Comparison of ENCODE assay signal across 19 cellular contexts in the genomic region with DNA sequence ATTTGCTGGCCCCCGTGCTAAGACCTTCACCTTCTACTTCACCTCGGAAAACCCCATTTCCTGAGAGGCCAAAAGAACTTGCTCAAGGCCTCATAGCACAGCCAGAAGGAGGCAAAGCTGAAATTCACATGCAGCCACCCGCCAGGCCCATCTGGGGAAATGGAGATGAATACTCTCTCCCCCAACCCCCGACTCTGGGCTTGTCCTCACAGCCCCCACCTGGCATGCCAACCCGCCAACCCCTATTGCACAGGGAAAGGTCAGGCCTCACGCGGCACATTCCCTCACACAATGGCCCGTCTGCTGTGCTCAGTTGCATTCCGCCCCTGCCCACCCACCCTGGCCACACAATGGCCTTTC. TPM values are rescaled to one million over a fixed set of nuclear protein-coding genes. Genes with fewer than 3 reads are reported as not detected.
A peak's percentile ranks its signal among the peaks of the same experiment; 100 is the strongest.
DNase-seq lines count a peak whose midpoint lies in the region; TF ChIP-seq lines count a peak whose summit lies in the region.
"Had no signal": no experiment of that assay in that cellular context is flagged by ENCODE, and none has a peak within 500 bp of the region (broad histone marks: within the 10 kb centered on the region; RNA-seq: fewer than 3 reads in every experiment).

No MANE protein-coding gene starts in this region.

- no peaks in the 10 kb centered on the region for H3K9me2 ChIP-seq in OCI-LY1 (ENCODE audit: low read depth, low read length)

- H3K4ac ChIP-seq in mesendoderm (ENCODE audit: low read depth, low read length): no peak overlapping the region

- no peak overlapping the region for H4K5ac ChIP-seq in mesendoderm (ENCODE audit: low read length)

- peak overlapping the region; percentile 42 for H3K56ac ChIP-seq in mesendoderm (ENCODE audit: low read length)

- no peak overlapping the region for H3K18ac ChIP-seq in mesendoderm (ENCODE audit: low read length)

- peak overlapping the region; percentile 66 for H3K9ac ChIP-seq in OCI-LY1 (ENCODE audit: low read length)
- no peak overlapping the region for H3K9ac ChIP-seq in mesendoderm (ENCODE audit: low read length)

- H3K4me3 ChIP-seq in GM06990 (replicated peaks; ENCODE audit: low read depth, low read length): no peak overlapping the region
- H3K4me3 ChIP-seq in OCI-LY1 (ENCODE audit: low read depth, low read length, poor library complexity, severe bottlenecking): peak overlapping the region; percentile 30
- H3K4me3 ChIP-seq in mesendoderm (ENCODE audit: low read length): no peak overlapping the region
- H3K4me3 ChIP-seq: cardiac muscle cell, gastroesophageal sphincter, lung, pancreas, uterus had no signal

- no peak overlapping the region for H4K8ac ChIP-seq in mesendoderm (ENCODE audit: low read depth, low read length)

- no peak overlapping the region for H2AK5ac ChIP-seq in mesendoderm (ENCODE audit: low read length)

- no peaks in the 10 kb centered on the region for H3F3A ChIP-seq in OCI-LY1 (ENCODE audit: insufficient read depth, low read length)

- H3K27me3 ChIP-seq in GM06990 (replicated peaks; ENCODE audit: control insufficient read depth, insufficient read depth, low read length) (no peaks in the 10 kb centered on the region), OCI-LY1 (ENCODE audit: insufficient read depth, low read length) (no peaks in the 10 kb centered on the region), mesendoderm (ENCODE audit: insufficient read depth, low read length, poor library complexity) (no peaks in the 10 kb centered on the region)
- H3K27me3 ChIP-seq: cardiac muscle cell, gastroesophageal sphincter, pancreas, uterus had no signal

- no peak for TF ChIP-seq CTCF in GM06990 (IDR thresholded peaks at IDR 0.05; ENCODE audit: insufficient read depth, low read length, poor library complexity, severe bottlenecking)
- TF ChIP-seq CTCF in OCI-LY1 (IDR thresholded peaks at IDR 0.05; ENCODE audit: low read length): no peak

- no peaks in the 10 kb centered on the region for H3K36me3 ChIP-seq in GM06990 (ENCODE audit: control insufficient read depth, insufficient read depth, low read length)
- H3K36me3 ChIP-seq in OCI-LY1 (ENCODE audit: insufficient read depth, low read length): no peaks in the 10 kb centered on the region
- no peaks in the 10 kb centered on the region for H3K36me3 ChIP-seq in mesendoderm (ENCODE audit: control insufficient read depth, insufficient read depth, low read length)
- H3K36me3 ChIP-seq: cardiac muscle cell, gastroesophageal sphincter, pancreas, uterus had no signal

- H3K27ac ChIP-seq in OCI-LY1 (ENCODE audit: low read depth, low read length, poor library complexity, severe bottlenecking): peak overlapping the region; percentile 96
- no peak overlapping the region for H3K27ac ChIP-seq in mesendoderm (ENCODE audit: low read depth, low read length)
- H3K27ac ChIP-seq: cardiac muscle cell, pancreas had no signal

- H3K23ac ChIP-seq in mesendoderm (ENCODE audit: low read length): no peak overlapping the region

- no peaks in the 10 kb centered on the region for H3K79me1 ChIP-seq in mesendoderm (ENCODE audit: low read length)

- no peak overlapping the region for H2BK15ac ChIP-seq in mesendoderm (replicated peaks; ENCODE audit: low read depth)

- H4K20me1 ChIP-seq in OCI-LY1 (ENCODE audit: insufficient read depth, low read length): no peaks in the 10 kb centered on the region

- DNase-seq in GM06990 (ENCODE audit: extremely low read depth, insufficient read length) (peak; percentile 61), mesendoderm (no peak), DMS53 (lab: John Stamatoyannopoulos, UW) (no peak)
- no peak for DNase-seq in stimulated activated CD4-positive, alpha-beta T cell treated with anti-CD3 and anti-CD28 coated beads, Interleukin-2, amount 100 ng/mL, for 48 hours
- no peak for DNase-seq in activated CD4-positive, alpha-beta T cell treated with anti-CD3 and anti-CD28 coated beads for 48 hours
- DNase-seq: amniotic stem cell; EL; erythroblast; HCEC 1CT; immature natural killer cell; naive B cell; NCI-H187; NK-92 treated with Interleukin-12 subunit alpha and Interleukin-12 subunit beta, amount 100 ng/mL, for 24 hours; pancreas; uterus had no signal

- WGBS in mesendoderm (ENCODE audit: extremely low coverage, insufficient coverage, low lambda C conversion rate): no CpG with 5 or more reads among the region's 9 CpGs

- H3K79me2 ChIP-seq in OCI-LY1 (ENCODE audit: insufficient read depth, low read length) (no peaks in the 10 kb centered on the region), mesendoderm (ENCODE audit: control insufficient read depth, insufficient read depth, low read length) (no peaks in the 10 kb centered on the region)

- H3K4me2 ChIP-seq in OCI-LY1 (ENCODE audit: low read length): peak overlapping the region; percentile 51; the same call in 1 of the 2 replicates
- no peak overlapping the region for H3K4me2 ChIP-seq in mesendoderm (ENCODE audit: low read length)

- H2AFZ ChIP-seq in OCI-LY1 (ENCODE audit: low read length): no peak overlapping the region

- no peaks in the 10 kb centered on the region for H3K9me3 ChIP-seq in OCI-LY1 (ENCODE audit: low read length)
- H3K9me3 ChIP-seq: gastroesophageal sphincter, pancreas, uterus had no signal

- H2BK5ac ChIP-seq in mesendoderm (ENCODE audit: low read length): no peak overlapping the region

- H2BK120ac ChIP-seq in mesendoderm (ENCODE audit: low read depth, low read length): no peak overlapping the region

- H3K4me1 ChIP-seq in OCI-LY1 (ENCODE audit: insufficient read depth, low read length, severe bottlenecking): peaks cover 67% of the 10 kb centered on the region
- H3K4me1 ChIP-seq in mesendoderm (ENCODE audit: control insufficient read depth, low read depth, low read length): no peaks in the 10 kb centered on the region
- H3K4me1 ChIP-seq: pancreas, uterus had no signal

RNA-seq across cellular contexts. Expression of a gene that starts 3.2 kb away (rescaled TPM):
- polyA plus RNA-seq in mesendoderm (2013, experiment 1 of 2): 1.1 TPM
- polyA plus RNA-seq in mesendoderm (2013, experiment 2 of 2): 1.5 TPM

RNA-seq across cellular contexts. Expression of a gene that starts 15.8 kb away (rescaled TPM):
- 2.3 TPM for polyA plus RNA-seq in mesendoderm (2013, experiment 1 of 2)
- polyA plus RNA-seq in mesendoderm (2013, experiment 2 of 2): 2.5 TPM

RNA-seq across cellular contexts. Expression of a gene that starts 20.0 kb away (rescaled TPM):
- 0.11 TPM for polyA plus RNA-seq in mesendoderm (2013, experiment 1 of 2)
- polyA plus RNA-seq in mesendoderm (2013, experiment 2 of 2): 0.14 TPM

RNA-seq across cellular contexts. Expression of a gene that starts 34.1 kb away (rescaled TPM):
- 8.4 TPM for polyA plus RNA-seq in mesendoderm (2013, experiment 1 of 2)
- 8.1 TPM for polyA plus RNA-seq in mesendoderm (2013, experiment 2 of 2)

RNA-seq across cellular contexts. Expression of a gene that starts 55.5 kb away (rescaled TPM):
- polyA plus RNA-seq in mesendoderm (2013, experiment 1 of 2): 19.8 TPM
- polyA plus RNA-seq in mesendoderm (2013, experiment 2 of 2): 20.7 TPM
